Comparison of ENCODE assay signal across 8 cellular contexts in genomic region chr6:36677753-36678487, GRCh38. TPM values are rescaled to one million over a fixed set of nuclear protein-coding genes. Genes with fewer than 3 reads are reported as not detected.
DNase-seq lines count a peak whose midpoint lies in the region; ATAC-seq, FAIRE-seq and TF ChIP-seq lines count a peak whose summit lies in the region.

No MANE protein-coding gene starts in this region.

- H3K4me1 ChIP-seq in A673 (ENCODE audit: insufficient read depth, low read length, poor library complexity, severe bottlenecking) (peaks cover 28% of the 10 kb centered on the region), astrocyte (ENCODE audit: insufficient read depth, low read length) (peaks cover 38% of the 10 kb centered on the region), urinary bladder (ENCODE audit: insufficient read depth) (no peaks in the 10 kb centered on the region)

- BruUV-seq in A673 (replicated peaks; lab: Mats Ljungman, UMichigan): no TSS peak

- peak overlapping the region; percentile 91 for H3K27ac Mint-ChIP-seq in HFFc6
- H3K27ac Mint-ChIP-seq in astrocyte (ENCODE audit: unreplicated experiment): peak overlapping the region; percentile 97

- POLR2A ChIA-PET in A673 (lab: Charles Lee; ENCODE audit: low non-redundant PET): interaction anchor here (0.6 kb wide), 1 partner anchor 11 kb away, joined by 3 read pairs; no protein-coding TSS in a partner anchor

- H3K9ac ChIP-seq in astrocyte (ENCODE audit: low read length): peak overlapping the region; percentile 96

- DNase-seq in A673 (ENCODE audit: low spot score): no peak
- no peak for DNase-seq in HFFc6
- DNase-seq in astrocyte (ENCODE audit: low read depth): peak; percentile 3
- DNase-seq in medulla oblongata (ENCODE audit: extremely low spot score): peak; percentile 27
- DNase-seq in OCI-M1 (lab: John Stamatoyannopoulos, UW): no peak
- DNase-seq in GM03348 (ENCODE audit: low spot score): no peak

- WGBS in urinary bladder: 19% methylated on average over 10 of the region's 10 CpGs

- H3K27ac ChIP-seq in A673 (ENCODE audit: low read depth, low read length, poor library complexity, severe bottlenecking) (no peak overlapping the region), astrocyte (ENCODE audit: low read depth, low read length) (peak overlapping the region; percentile 84), urinary bladder (ENCODE audit: low read depth) (peak overlapping the region; percentile 11)

- peaks cover 10% of the 10 kb centered on the region for H3K9me3 Mint-ChIP-seq in HFFc6
- H3K9me3 Mint-ChIP-seq in astrocyte (ENCODE audit: unreplicated experiment): peaks cover 4% of the 10 kb centered on the region

- TF ChIP-seq CTCF in A673 (conservative IDR thresholded peaks at IDR 0.05; ENCODE audit: low read depth, low read length) (no peak), HFFc6 (IDR thresholded peaks at IDR 0.05) (no peak), astrocyte (IDR thresholded peaks at IDR 0.05; ENCODE audit: insufficient read depth, low read depth, low read length) (no peak)

- H4K20me1 ChIP-seq in astrocyte (ENCODE audit: insufficient read depth, low read length): peaks cover 40% of the 10 kb centered on the region

- no peak for ATAC-seq in GM21619 (IDR thresholded peaks at IDR 0.05; ENCODE audit: unreplicated experiment)

- H3K4me3 ChIP-seq in A673 (ENCODE audit: low read depth, low read length, poor library complexity, severe bottlenecking) (peak overlapping the region; percentile 72), astrocyte (ENCODE audit: insufficient read depth, low read depth, low read length) (peak overlapping the region; percentile 82), urinary bladder (ENCODE audit: low read depth, low read length) (no peak overlapping the region)

- intact Hi-C loops in A673 (cut with micrococcal nuclease; ENCODE audit: unreplicated experiment): no loop called here

- H3K4me2 ChIP-seq in astrocyte (ENCODE audit: low read length): peak overlapping the region; percentile 96

- CTCF ChIA-PET in A673 (lab: Charles Lee): interaction anchor here (0.6 to 0.9 kb wide), 2 partner anchors 82 to 514 kb away, joined by 3 to 7 read pairs; no protein-coding TSS in a partner anchor

- H3K36me3 Mint-ChIP-seq in HFFc6 (ENCODE audit: low read depth) (peaks cover 36% of the 10 kb centered on the region), astrocyte (ENCODE audit: low read depth, unreplicated experiment) (peaks cover 13% of the 10 kb centered on the region)

- FAIRE-seq in astrocyte (lab: Jason Lieb, UNC): no peak

- H3K4me3 Mint-ChIP-seq in HFFc6 (peak overlapping the region; percentile 97), astrocyte (ENCODE audit: unreplicated experiment) (peak overlapping the region; percentile 85)

- H3K9me3 ChIP-seq in A673 (ENCODE audit: low read depth, low read length, poor library complexity, severe bottlenecking) (no peaks in the 10 kb centered on the region), astrocyte (ENCODE audit: insufficient read depth, low read depth, low read length) (no peaks in the 10 kb centered on the region)

- H3K27me3 Mint-ChIP-seq in HFFc6 (ENCODE audit: insufficient read depth): peaks cover 24% of the 10 kb centered on the region
- no peaks in the 10 kb centered on the region for H3K27me3 Mint-ChIP-seq in astrocyte (ENCODE audit: low read depth, unreplicated experiment)

- H2AFZ ChIP-seq in astrocyte (ENCODE audit: low read depth, low read length): peak overlapping the region; percentile 39

- H3K4me1 Mint-ChIP-seq in HFFc6 (ENCODE audit: low read depth) (peaks cover 58% of the 10 kb centered on the region), astrocyte (ENCODE audit: low read depth, unreplicated experiment) (peaks cover 33% of the 10 kb centered on the region)

- H3K36me3 ChIP-seq in A673 (ENCODE audit: insufficient read depth, low read length, poor library complexity, severe bottlenecking) (no peaks in the 10 kb centered on the region), astrocyte (ENCODE audit: insufficient read depth, low read length) (peaks cover under 1% of the 10 kb centered on the region), urinary bladder (ENCODE audit: insufficient read depth) (no peaks in the 10 kb centered on the region)

- no peaks in the 10 kb centered on the region for H3K27me3 ChIP-seq in A673 (replicated peaks; ENCODE audit: insufficient read depth, low read depth, low read length, poor library complexity)
- no peaks in the 10 kb centered on the region for H3K27me3 ChIP-seq in astrocyte (ENCODE audit: insufficient read depth, low read length)

- H3K79me2 ChIP-seq in astrocyte (ENCODE audit: insufficient read depth, low read length): peaks cover 43% of the 10 kb centered on the region

RNA-seq across cellular contexts. Expression of gene CDKN1A, which starts 0.6 kb away (rescaled TPM):
- total RNA-seq in A673 (2021) (30.4 and 33.6 TPM in 2 replicates), astrocyte (932 and 1,014 TPM in 2 replicates), urinary bladder (27.4 TPM)
- total RNA-seq in HFFc6 (2021; fragmentation: NEBNext Ultra II Directional; extraction: Animal tissue kit (Norgen Biotek cat#: 25700)): 100 to 1,000 TPM; 496 to 872 (median 617) TPM
- polyA plus RNA-seq in urinary bladder: 127 TPM

RNA-seq across cellular contexts. Expression of gene RAB44, which starts 19.7 kb away (rescaled TPM):
- total RNA-seq in A673 (2021): 0.07 TPM in 1 of 2 replicates, not detected in the other
- under 1 TPM in 2 of 6 experiments, not detected in 4; 0.26 to 0.45 TPM for total RNA-seq in HFFc6 (2021; fragmentation: NEBNext Ultra II Directional; extraction: Animal tissue kit (Norgen Biotek cat#: 25700))
- total RNA-seq in astrocyte: 0.14 and 0.16 TPM in 2 replicates
- total RNA-seq in urinary bladder: 0.26 TPM
- 0.68 TPM for polyA plus RNA-seq in urinary bladder

Comparison
In these comparisons a context has a peak if more than half of its experiments do, and no peak if none do; other contexts are left out.
1. DNase-seq: peak in astrocyte (single experiment) and medulla oblongata (single experiment); none in A673 (single experiment), HFFc6 (single experiment), OCI-M1 (single experiment) and GM03348 (single experiment).
2. RNA of gene CDKN1A, which starts 0.6 kb away (total RNA-seq): 932 to 1,014 TPM in astrocyte and 496 to 872 TPM in HFFc6; 30.4 to 33.6 TPM in A673 and 27.4 TPM in urinary bladder (single experiment); every median in the first group is over 10 times any median in the second.